11 cellular contexts compared by ENCODE assay signal in genomic region chr12:131872154-131873046, GRCh38. TPM values are rescaled to one million over a fixed set of nuclear protein-coding genes. Genes with fewer than 3 reads are reported as not detected.
DNase-seq lines count a peak whose midpoint lies in the region; ATAC-seq and FAIRE-seq lines count a peak whose summit lies in the region.
"Had no signal": no experiment of that assay in that cellular context is flagged by ENCODE, and none has a peak within 500 bp of the region (broad histone marks: within the 10 kb centered on the region; RNA-seq: fewer than 3 reads in every experiment).

No MANE protein-coding gene starts in this region.

- no peak overlapping the region for H3K27ac ChIP-seq in right cardiac atrium (ENCODE audit: low read length)
- H3K27ac ChIP-seq: testis had no signal

- 64% methylated on average over 21 of the region's 21 CpGs for WGBS in right cardiac atrium

- no peaks in the 10 kb centered on the region for H3K9me3 ChIP-seq in right cardiac atrium (ENCODE audit: control insufficient read depth, low read length)
- H3K9me3 ChIP-seq: testis had no signal

- DNase-seq in Right ventricle myocardium superior, result peak; percentile 36
- no peak for DNase-seq in right cardiac atrium
- peak; percentile 46 for DNase-seq in SIG-M5 (lab: John Stamatoyannopoulos, UW)
- peak; percentile 51 for DNase-seq in fibroblast of peridontal ligament (ENCODE audit: extremely low read depth)
- DNase-seq in urothelium cell line (ENCODE audit: low spot score), result peak; percentile 58
- DNase-seq in OCI-M1 (lab: John Stamatoyannopoulos, UW), result no peak
- no peak for DNase-seq in head of caudate nucleus
- no peak for DNase-seq in DMS79 treated with DMSO at 0.1 percent for 48 hours (lab: John Stamatoyannopoulos, UW)
- DNase-seq: NCI-H1092; stimulated activated CD4-positive, alpha-beta T cell treated with anti-CD3 and anti-CD28 coated beads, Interleukin-2, amount 100 ng/mL, for 24 hours; testis had no signal

- no peak for FAIRE-seq in urothelium cell line (lab: Jason Lieb, UNC)

- no peaks in the 10 kb centered on the region for H3K4me1 ChIP-seq in right cardiac atrium (ENCODE audit: control insufficient read depth, insufficient read depth, low read length)
- H3K4me1 ChIP-seq: testis had no signal

- no peaks in the 10 kb centered on the region for H3K27me3 ChIP-seq in right cardiac atrium (ENCODE audit: control insufficient read depth, insufficient read depth)
- H3K27me3 ChIP-seq: testis had no signal

- ATAC-seq in Right ventricle myocardium superior (ENCODE audit: poor library complexity) (no peak), right cardiac atrium (no peak)

- no peak overlapping the region for H3K4me3 ChIP-seq in right cardiac atrium (ENCODE audit: low read length)
- H3K4me3 ChIP-seq: testis had no signal

- intact Hi-C loops in Right ventricle myocardium superior (cut with DNase I), result no loop called here
- intact Hi-C loops in right cardiac atrium (cut with DNase I), result no loop called here
- intact Hi-C loops in head of caudate nucleus (cut with DNase I), result no loop called here

RNA-seq across cellular contexts. Expression of gene ULK1, which starts 22.0 kb away (rescaled TPM):
- 49.8 TPM for total RNA-seq in Right ventricle myocardium superior
- total RNA-seq in right cardiac atrium, result 10 to 100 TPM; 33.4 to 51.3 (median 48.0) TPM
- polyA plus RNA-seq in right cardiac atrium, result 29.4 TPM

RNA-seq across cellular contexts. Expression of gene MMP17, which starts 44.2 kb away (rescaled TPM):
- total RNA-seq in Right ventricle myocardium superior (1.3 TPM), right cardiac atrium (1 to 10 TPM in 3 of 4 donors, under 1 TPM in 1; 0.89 to 1.4 (median 1.2) TPM)
- 2.4 TPM for polyA plus RNA-seq in right cardiac atrium

RNA-seq across cellular contexts. Expression of gene PUS1, which starts 56.7 kb away (rescaled TPM):
- total RNA-seq in Right ventricle myocardium superior, result 5.8 TPM
- 10 to 100 TPM in 1 of 4 donors, 1 to 10 TPM in 3; 7.2 to 13.7 (median 7.9) TPM for total RNA-seq in right cardiac atrium
- polyA plus RNA-seq in right cardiac atrium, result 7.2 TPM

Comparison
In these comparisons a context has a peak if more than half of its experiments do, and no peak if none do; other contexts are left out.
1. DNase-seq: peak in Right ventricle myocardium superior (single experiment), SIG-M5 (single experiment), fibroblast of peridontal ligament (single experiment) and urothelium cell line (single experiment); none in right cardiac atrium (0 of 3), OCI-M1 (single experiment), head of caudate nucleus (0 of 42) and DMS79 treated with DMSO at 0.1 percent for 48 hours (single experiment).